In the genomic region with DNA sequence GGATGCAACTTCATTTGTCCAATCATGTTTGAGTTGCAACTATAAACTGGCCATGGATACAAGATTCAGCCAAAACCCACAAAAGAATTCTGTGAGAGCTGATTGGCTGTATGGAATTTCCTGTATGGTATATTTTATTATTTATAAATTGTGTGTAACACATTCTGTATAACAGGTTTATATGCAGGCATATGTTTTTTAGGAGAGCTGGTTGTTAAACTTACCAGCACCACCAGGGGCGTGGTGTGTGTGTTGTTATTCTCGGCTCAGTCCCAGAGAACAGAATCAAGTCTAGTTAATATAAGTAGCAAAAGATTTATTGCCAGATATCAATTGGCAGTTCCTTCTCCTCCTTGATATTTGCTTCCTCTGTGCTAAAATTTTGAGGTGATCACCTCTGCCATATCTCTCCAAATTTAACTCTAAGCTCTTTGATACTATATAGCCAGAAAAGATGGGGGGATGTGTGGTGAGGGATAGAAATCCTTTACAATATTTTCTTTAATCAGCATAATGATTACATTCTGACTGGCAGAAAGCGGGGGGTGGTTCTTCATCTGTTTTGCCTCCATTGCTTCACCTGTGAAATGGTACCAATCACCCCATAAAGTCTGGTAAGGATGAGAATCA, we compare ENCODE assay signal across 10 cellular contexts. TPM values are rescaled to one million over a fixed set of nuclear protein-coding genes. Genes with fewer than 3 reads are reported as not detected.
DNase-seq lines count a peak whose midpoint lies in the region; ATAC-seq, FAIRE-seq and TF ChIP-seq lines count a peak whose summit lies in the region.
"Had no signal": no experiment of that assay in that cellular context is flagged by ENCODE, and none has a peak within 500 bp of the region (broad histone marks: within the 10 kb centered on the region; RNA-seq: fewer than 3 reads in every experiment).

No MANE protein-coding gene starts in this region.

- H4K8ac ChIP-seq in H1 (ENCODE audit: extremely low read depth, insufficient read depth, low read length) = no peak overlapping the region

- no peaks in the 10 kb centered on the region for H3K23me2 ChIP-seq in H1 (ENCODE audit: low read depth, low read length)

- no peaks in the 10 kb centered on the region for H3K9me2 ChIP-seq in OCI-LY1 (ENCODE audit: low read depth, low read length)

- TF ChIP-seq CTCF in OCI-LY1 (IDR thresholded peaks at IDR 0.05; ENCODE audit: low read length) = peak; percentile 49; the same call in 1 of the 2 replicates
- TF ChIP-seq CTCF in H1 (IDR thresholded peaks at IDR 0.05; ENCODE audit: control extremely low read depth in 1 of 3, insufficient read depth in 1 of 3, low read depth in 1 of 3, low read length in 3 of 3) = peak in 2 of 3 experiments; percentile 30 to 43; a peak in 2 of 4 replicates
- TF ChIP-seq CTCF in progenitor cell of endocrine pancreas (IDR thresholded peaks at IDR 0.05; ENCODE audit: unreplicated experiment) = peak; percentile 63
- no peak for TF ChIP-seq CTCF in gastrocnemius medialis (IDR thresholded peaks at IDR 0.05 in 4 of 5, conservative IDR thresholded peaks at IDR 0.05 in 1 of 5)

- no peak overlapping the region for H4K91ac ChIP-seq in H1 (replicated peaks; ENCODE audit: insufficient read length, low read length)

- H4K20me1 ChIP-seq in OCI-LY1 (ENCODE audit: insufficient read depth, low read length) = no peaks in the 10 kb centered on the region
- no peaks in the 10 kb centered on the region for H4K20me1 ChIP-seq in H1 (replicated peaks in 1 of 2; ENCODE audit: control insufficient read depth in 1 of 2, insufficient read depth in 2 of 2, low read length in 2 of 2)

- H2BK12ac ChIP-seq in H1 (ENCODE audit: low read depth, low read length) = no peak overlapping the region

- no peak overlapping the region for H2BK120ac ChIP-seq in H1 (replicated peaks; ENCODE audit: low read depth, low read length)

- no peak overlapping the region for H2BK20ac ChIP-seq in H1 (ENCODE audit: low read length)

- H3K4me3 ChIP-seq in OCI-LY1 (ENCODE audit: low read depth, low read length, poor library complexity, severe bottlenecking) = no peak overlapping the region
- H3K4me3 ChIP-seq in H1 (ENCODE audit: extremely low read depth in 1 of 4, insufficient read depth in 2 of 4, low read depth in 3 of 4, low read length in 4 of 4) = no peak overlapping the region
- H3K4me3 ChIP-seq in gastrocnemius medialis = no peak overlapping the region

- H3K36me3 ChIP-seq in OCI-LY1 (ENCODE audit: insufficient read depth, low read length) (no peaks in the 10 kb centered on the region), H1 (ENCODE audit: control insufficient read depth in 2 of 4, insufficient read depth in 4 of 4, low read length in 3 of 4) (no peaks in the 10 kb centered on the region), gastrocnemius medialis (no peaks in the 10 kb centered on the region)

- H3K79me2 ChIP-seq in OCI-LY1 (ENCODE audit: insufficient read depth, low read length) = no peaks in the 10 kb centered on the region
- H3K79me2 ChIP-seq in H1 (ENCODE audit: control insufficient read depth in 1 of 2, insufficient read depth in 2 of 2, low read length in 2 of 2) = no peaks in the 10 kb centered on the region

- H3K4me1 ChIP-seq in OCI-LY1 (ENCODE audit: insufficient read depth, low read length, severe bottlenecking) (no peaks in the 10 kb centered on the region), H1 (replicated peaks in 1 of 4; ENCODE audit: control insufficient read depth in 3 of 4, insufficient read depth in 4 of 4, low read length in 3 of 4) (no peaks in the 10 kb centered on the region; a peak in 1 of 7 replicates), gastrocnemius medialis (peaks cover 6 to 10% of the 10 kb centered on the region in 2 donors)

- H3K27me3 Mint-ChIP-seq in progenitor cell of endocrine pancreas = peaks cover 7% of the 10 kb centered on the region

- H3K18ac ChIP-seq in H1 (ENCODE audit: extremely low read depth, low read length) = no peak overlapping the region

- DNase-seq in SKM-1 (lab: John Stamatoyannopoulos, UW; ENCODE audit: unreplicated experiment) (peak; percentile 25), SKM-1 treated with dmso at 0.1 percent for 144 hours (lab: John Stamatoyannopoulos, UW; ENCODE audit: unreplicated experiment) (no peak), H1 (ENCODE audit: low read depth in 1 of 2, low spot score in 2 of 2) (no peak), progenitor cell of endocrine pancreas (ENCODE audit: low spot score, unreplicated experiment) (no peak), gastrocnemius medialis (no peak)
- DNase-seq: activated B cell treated with CpG ODN at 0.5 μM for 24 hours, naive B cell had no signal

- H3F3A ChIP-seq in OCI-LY1 (ENCODE audit: insufficient read depth, low read length) = no peaks in the 10 kb centered on the region

- H3K4me2 ChIP-seq in OCI-LY1 (ENCODE audit: low read length) = no peak overlapping the region
- no peak overlapping the region for H3K4me2 ChIP-seq in H1 (ENCODE audit: insufficient read depth in 1 of 2, low read depth in 2 of 2, low read length in 2 of 2)

- intact Hi-C loops in gastrocnemius medialis (cut with DNase I; ENCODE audit: low total_unique reads) = loop anchor here (5.0 kb wide), 1 partner anchor 206 kb away; no protein-coding TSS in a partner anchor

- H3K9ac ChIP-seq in OCI-LY1 (ENCODE audit: low read length) = no peak overlapping the region
- no peak overlapping the region for H3K9ac ChIP-seq in H1 (replicated peaks in 1 of 4; ENCODE audit: extremely low read depth in 1 of 4, low read depth in 3 of 4, low read length in 3 of 4)

- H3K27ac ChIP-seq in OCI-LY1 (ENCODE audit: low read depth, low read length, poor library complexity, severe bottlenecking) (no peak overlapping the region), H1 (ENCODE audit: low read depth, low read length) (no peak overlapping the region), gastrocnemius medialis (no peak overlapping the region)

- no peaks in the 10 kb centered on the region for H3K9me3 Mint-ChIP-seq in progenitor cell of endocrine pancreas (ENCODE audit: low read depth)
- H3K9me3 Mint-ChIP-seq: activated B cell treated with CpG ODN at 0.5 μM for 24 hours, naive B cell had no signal

- POLR2A ChIA-PET in H1 (lab: Charles Lee; ENCODE audit: partially characterized antibody) = interaction anchor here (1.2 to 1.3 kb wide), 2 partner anchors 12 to 37 kb away, joined by 4 to 7 read pairs; partner anchors contain the start of gene SCAND1

- no peak overlapping the region for H2BK15ac ChIP-seq in H1 (ENCODE audit: low read length)

- ATAC-seq in HG02642 (IDR thresholded peaks at IDR 0.05; ENCODE audit: poor library complexity, unreplicated experiment) = no peak
- ATAC-seq in gastrocnemius medialis = no peak
- ATAC-seq in GM18909 (IDR thresholded peaks at IDR 0.05; ENCODE audit: poor library complexity, unreplicated experiment) = no peak

- no peaks in the 10 kb centered on the region for H3K4me1 Mint-ChIP-seq in progenitor cell of endocrine pancreas (ENCODE audit: low read depth)

- TF ChIP-seq RAD21 in H1 (IDR thresholded peaks at IDR 0.05 in 1 of 2, conservative IDR thresholded peaks at IDR 0.05 in 1 of 2; ENCODE audit: low read depth in 2 of 2, low read length in 2 of 2) = peak; percentile 14 to 34; a peak in 2 of 4 replicates

- CTCF ChIA-PET in H1 (lab: Charles Lee; ENCODE audit: partially characterized antibody) = interaction anchor here (0.6 to 11.8 kb wide), 42 partner anchors 11 to 1285 kb away, joined by 3 to 244 read pairs (median 4); partner anchors contain the start of genes CNBD2 and SCAND1

- no peak overlapping the region for H3K14ac ChIP-seq in H1 (ENCODE audit: insufficient read length)

- no peak overlapping the region for H2BK5ac ChIP-seq in H1 (ENCODE audit: low read depth, low read length)

- H3K27me3 ChIP-seq in OCI-LY1 (ENCODE audit: insufficient read depth, low read length) = no peaks in the 10 kb centered on the region
- no peaks in the 10 kb centered on the region for H3K27me3 ChIP-seq in H1 (replicated peaks in 1 of 4; ENCODE audit: control insufficient read depth in 3 of 4, extremely low read depth in 1 of 4, insufficient read depth in 3 of 4, low read length in 3 of 4)
- H3K27me3 ChIP-seq in gastrocnemius medialis = no peaks in the 10 kb centered on the region

- no peak overlapping the region for H3K23ac ChIP-seq in H1 (ENCODE audit: insufficient read length)

- H3K56ac ChIP-seq in H1 (replicated peaks; ENCODE audit: insufficient read length, low read depth, low read length) = no peak overlapping the region

- H3K9me3 ChIP-seq in OCI-LY1 (ENCODE audit: low read length) (no peaks in the 10 kb centered on the region), H1 (ENCODE audit: insufficient read depth in 2 of 2, low read depth in 1 of 2, low read length in 1 of 2) (no peaks in the 10 kb centered on the region), gastrocnemius medialis (no peaks in the 10 kb centered on the region)

- H4K5ac ChIP-seq in H1 (ENCODE audit: insufficient read length, low read depth, low read length) = no peak overlapping the region

- TF ChIP-seq POLR2A in H1 (IDR thresholded peaks at IDR 0.05; ENCODE audit: control extremely low read depth in 1 of 2, low read depth in 2 of 2, low read length in 2 of 2) (no peak), gastrocnemius medialis (IDR thresholded peaks at IDR 0.05) (no peak)

- H3K79me1 ChIP-seq in H1 (ENCODE audit: low read depth, low read length) = no peaks in the 10 kb centered on the region

- FAIRE-seq in H1 (lab: Jason Lieb, UNC) = no peak

- no peak overlapping the region for H3K4me3 Mint-ChIP-seq in progenitor cell of endocrine pancreas (ENCODE audit: low read depth)
- H3K4me3 Mint-ChIP-seq: activated B cell treated with CpG ODN at 0.5 μM for 24 hours, naive B cell had no signal

- no peak for TF ChIP-seq EP300 in H1 (IDR thresholded peaks at IDR 0.05; ENCODE audit: borderline replicate concordance in 1 of 2, low read depth in 2 of 2, low read length in 2 of 2)

- in situ Hi-C loops in gastrocnemius medialis (cut with MboI; ENCODE audit: low sequenced_read_pairs in 4 of 4) = loop anchor here in 3 of 4 donors (5.0 to 25.0 kb wide), 2 partner anchors 146 to 446 kb away; no protein-coding TSS in a partner anchor

- no peak overlapping the region for H2AK5ac ChIP-seq in H1 (ENCODE audit: low read depth, low read length)

- H3K36me3 Mint-ChIP-seq in progenitor cell of endocrine pancreas (ENCODE audit: insufficient read depth) = no peaks in the 10 kb centered on the region
- H3K36me3 Mint-ChIP-seq: naive B cell had no signal

- H2AFZ ChIP-seq in OCI-LY1 (ENCODE audit: low read length) (no peak overlapping the region), H1 (ENCODE audit: low read length) (no peak overlapping the region)

- WGBS in H1 (ENCODE audit: extremely low coverage in 1 of 2, insufficient coverage in 1 of 2, insufficient read length in 1 of 2, insufficient replicate concordance in 2 of 2, low coverage in 1 of 2, low lambda C conversion rate in 2 of 2, missing lambda C conversion rate in 1 of 2), 2 experiments = 52% methylated on average over 3 of the region's 3 CpGs; no CpG with 5 or more reads in 1 of the 2 experiments

- H3K27ac Mint-ChIP-seq in progenitor cell of endocrine pancreas = no peak overlapping the region
- H3K27ac Mint-ChIP-seq: activated B cell treated with CpG ODN at 0.5 μM for 24 hours, naive B cell had no signal

- H3K4ac ChIP-seq in H1 (replicated peaks; ENCODE audit: insufficient read length, low read depth, low read length) = no peak overlapping the region

RNA-seq across cellular contexts. Expression of gene CNBD2, which starts 22.9 kb away (rescaled TPM):
- total RNA-seq in H1 (2021; fragmentation: NEBNext Ultra II Directional; extraction: Animal tissue kit (Norgen Biotek cat#: 25700)) = 1.8 and 2.6 TPM in 2 replicates
- 3.2 and 4.5 TPM in 2 replicates for polyA plus RNA-seq in H1 (2011; rRNA removed)
- polyA plus RNA-seq in H1 (2011; cell fraction: cytosol; rRNA removed) = 5.0 TPM
- polyA plus RNA-seq in H1 (2011; cell fraction: nucleus; rRNA removed) = 3.8 TPM
- 1.9 to 2.5 TPM (median 2.0 TPM) in 4 replicates for polyA plus RNA-seq in H1 (2012, experiment 1 of 2)
- 2.7 TPM for polyA plus RNA-seq in H1 (2012, experiment 2 of 2)
- polyA plus RNA-seq in H1 (2013, experiment 1 of 2) = 4.3 TPM
- 4.0 TPM for polyA plus RNA-seq in H1 (2013, experiment 2 of 2)
- polyA minus RNA-seq in H1 (2011; rRNA and poly(A)+ RNA removed) = 1.6 and 2.0 TPM in 2 replicates
- polyA minus RNA-seq in H1 (2011; cell fraction: cytosol; rRNA and poly(A)+ RNA removed) = not detected
- 4.3 TPM for polyA minus RNA-seq in H1 (2011; cell fraction: nucleus; rRNA and poly(A)+ RNA removed)
- 3.6 and 4.0 TPM in 2 replicates for total RNA-seq in progenitor cell of endocrine pancreas
- total RNA-seq in gastrocnemius medialis = 10 to 100 TPM in 1 of 4 donors, 1 to 10 TPM in 3; 6.4 to 18.7 (median 8.6) TPM

RNA-seq across cellular contexts. Expression of gene SCAND1, which starts 37.0 kb away (rescaled TPM):
- total RNA-seq in H1 (2021; fragmentation: NEBNext Ultra II Directional; extraction: Animal tissue kit (Norgen Biotek cat#: 25700)) = 73.1 and 86.0 TPM in 2 replicates
- 83.7 and 165 TPM in 2 replicates for polyA plus RNA-seq in H1 (2011; rRNA removed)
- polyA plus RNA-seq in H1 (2011; cell fraction: cytosol; rRNA removed) = 71.6 TPM
- polyA plus RNA-seq in H1 (2011; cell fraction: nucleus; rRNA removed) = 99.8 TPM
- polyA plus RNA-seq in H1 (2012, experiment 1 of 2) = 15.3 to 57.1 TPM (median 42.1 TPM) in 4 replicates
- 81.4 TPM for polyA plus RNA-seq in H1 (2012, experiment 2 of 2)
- 70.0 TPM for polyA plus RNA-seq in H1 (2013, experiment 1 of 2)
- polyA plus RNA-seq in H1 (2013, experiment 2 of 2) = 68.5 TPM
- 5.7 and 6.8 TPM in 2 replicates for polyA minus RNA-seq in H1 (2011; rRNA and poly(A)+ RNA removed)
- polyA minus RNA-seq in H1 (2011; cell fraction: cytosol; rRNA and poly(A)+ RNA removed) = 31.8 TPM
- 28.2 TPM for polyA minus RNA-seq in H1 (2011; cell fraction: nucleus; rRNA and poly(A)+ RNA removed)
- 73.5 and 73.8 TPM in 2 replicates for total RNA-seq in progenitor cell of endocrine pancreas
- 100 to 1,000 TPM in 3 of 4 donors, 10 to 100 TPM in 1; 88.3 to 138 (median 118) TPM for total RNA-seq in gastrocnemius medialis

Comparison
In these comparisons a context has a peak if more than half of its experiments do, and no peak if none do; other contexts are left out.
1. CTCF ChIP-seq: peak in OCI-LY1 (single experiment), H1 (2 of 3) and progenitor cell of endocrine pancreas (single experiment); none in gastrocnemius medialis (0 of 5).